ENCODE assay signal across 8 cellular contexts in the genomic region with DNA sequence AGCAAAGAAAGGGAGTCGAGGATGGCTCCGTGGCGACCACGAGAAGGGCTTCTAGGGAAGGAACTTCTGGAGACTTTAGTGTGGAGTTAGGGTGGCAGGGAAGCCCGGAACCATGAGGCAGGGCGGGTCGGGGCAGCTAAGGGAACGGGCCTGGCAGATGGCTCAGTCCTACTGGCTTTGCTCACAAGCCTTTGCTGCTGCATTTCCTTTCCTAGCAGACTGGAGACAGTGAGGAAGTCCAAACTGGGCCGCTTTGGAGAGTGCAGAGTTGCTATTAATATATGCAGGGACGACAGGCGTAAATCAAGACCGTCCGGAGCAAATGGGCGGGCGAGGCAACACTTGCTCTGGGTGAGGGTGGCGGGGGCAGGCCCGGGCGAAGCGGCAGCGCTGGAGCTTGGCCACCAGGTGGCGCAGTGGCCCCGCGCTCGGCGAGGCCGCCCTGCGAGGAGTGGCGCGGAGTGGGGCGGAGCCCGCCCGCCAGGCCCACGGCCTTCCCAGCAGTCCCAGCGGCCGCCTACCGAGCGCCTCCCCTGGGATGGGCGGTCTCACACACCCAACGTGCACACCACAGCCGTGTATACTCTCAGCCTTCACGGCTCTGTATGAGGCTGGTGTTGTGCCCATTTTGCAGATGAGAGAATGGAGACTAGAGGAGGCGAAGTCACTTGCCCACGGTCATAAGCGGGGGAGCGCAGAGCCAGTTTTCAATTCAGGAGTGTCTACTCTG. TPM values are rescaled to one million over a fixed set of nuclear protein-coding genes. Genes with fewer than 3 reads are reported as not detected.
DNase-seq lines count a peak whose midpoint lies in the region; ATAC-seq and TF ChIP-seq lines count a peak whose summit lies in the region.

No MANE protein-coding gene starts in this region.

- intact Hi-C loops in CD4-positive, alpha-beta T cell (cut with DNase I, micrococcal nuclease): loop anchor here (1.0 to 10.0 kb wide), 11 partner anchors 8 to 1956 kb away; a partner anchor contains a TSS
- intact Hi-C loops in activated CD8-positive, alpha-beta T cell treated with anti-CD3 and anti-CD28 coated beads for 36 hours (cut with micrococcal nuclease): loop anchor here (1.0 kb wide), 1 partner anchor 144 kb away; no protein-coding TSS in a partner anchor

- DNase-seq in CD4-positive, alpha-beta T cell: peak; percentile 87 to 95 (median 93)
- DNase-seq in GM19240 (ENCODE audit: insufficient read length, low spot score): peak; percentile 80
- peak; percentile 94 for DNase-seq in NCI-H774 (lab: John Stamatoyannopoulos, UW)
- DNase-seq in activated CD8-positive, alpha-beta T cell treated with anti-CD3 and anti-CD28 coated beads for 36 hours: peak; percentile 94
- DNase-seq in ecto neural progenitor cell (ENCODE audit: low spot score): peak; percentile 95
- peak; percentile 92 for DNase-seq in medulla oblongata (ENCODE audit: extremely low spot score)
- DNase-seq in stimulated activated CD8-positive, alpha-beta memory T cell treated with anti-CD3 and anti-CD28 coated beads, Interleukin-12 subunit alpha, Interleukin-12 subunit beta, amount 100 ng/mL, for 1 hour (ENCODE audit: low read depth): peak; percentile 86

- H3K27me3 ChIP-seq in CD4-positive, alpha-beta T cell (ENCODE audit: control insufficient read depth, insufficient read depth, low read length): no peaks in the 10 kb centered on the region

- H3K27ac ChIP-seq in CD4-positive, alpha-beta T cell (ENCODE audit: low read depth, low read length): peak overlapping the region; percentile 78

- no peaks in the 10 kb centered on the region for H3K9me3 ChIP-seq in CD4-positive, alpha-beta T cell (ENCODE audit: control insufficient read depth, low read length)

- no peaks in the 10 kb centered on the region for H3K36me3 Mint-ChIP-seq in CD4-positive, alpha-beta T cell (ENCODE audit: low read depth)
- no peaks in the 10 kb centered on the region for H3K36me3 Mint-ChIP-seq in activated CD8-positive, alpha-beta T cell treated with anti-CD3 and anti-CD28 coated beads for 36 hours (ENCODE audit: low read depth)

- H3K27me3 Mint-ChIP-seq in CD4-positive, alpha-beta T cell: no peaks in the 10 kb centered on the region
- no peaks in the 10 kb centered on the region for H3K27me3 Mint-ChIP-seq in activated CD8-positive, alpha-beta T cell treated with anti-CD3 and anti-CD28 coated beads for 36 hours

- peak; percentile 95 for ATAC-seq in CD4-positive, alpha-beta T cell (ENCODE audit: poor library complexity)
- ATAC-seq in HG03442 (IDR thresholded peaks at IDR 0.05; ENCODE audit: unreplicated experiment): peak; percentile 83
- ATAC-seq in activated CD8-positive, alpha-beta T cell treated with anti-CD3 and anti-CD28 coated beads for 36 hours: peak; percentile 95

- peak; percentile 75 for TF ChIP-seq CTCF in CD4-positive, alpha-beta T cell (IDR thresholded peaks at IDR 0.05)
- peak; percentile 76 for TF ChIP-seq CTCF in activated CD8-positive, alpha-beta T cell treated with anti-CD3 and anti-CD28 coated beads for 36 hours (IDR thresholded peaks at IDR 0.05)

- H3K9me3 Mint-ChIP-seq in CD4-positive, alpha-beta T cell: no peaks in the 10 kb centered on the region
- H3K9me3 Mint-ChIP-seq in activated CD8-positive, alpha-beta T cell treated with anti-CD3 and anti-CD28 coated beads for 36 hours: no peaks in the 10 kb centered on the region

- H3K4me1 Mint-ChIP-seq in CD4-positive, alpha-beta T cell (ENCODE audit: low read depth): peaks cover 20% of the 10 kb centered on the region
- H3K4me1 Mint-ChIP-seq in activated CD8-positive, alpha-beta T cell treated with anti-CD3 and anti-CD28 coated beads for 36 hours (ENCODE audit: low read depth): peaks cover 17% of the 10 kb centered on the region

- peak overlapping the region; percentile 95 for H3K4me3 Mint-ChIP-seq in CD4-positive, alpha-beta T cell
- peak overlapping the region; percentile 85 for H3K4me3 Mint-ChIP-seq in activated CD8-positive, alpha-beta T cell treated with anti-CD3 and anti-CD28 coated beads for 36 hours

- H3K27ac Mint-ChIP-seq in CD4-positive, alpha-beta T cell: peak overlapping the region; percentile 93
- H3K27ac Mint-ChIP-seq in activated CD8-positive, alpha-beta T cell treated with anti-CD3 and anti-CD28 coated beads for 36 hours: peak overlapping the region; percentile 90

- POLR2A ChIA-PET in CD4-positive, alpha-beta T cell (lab: Charles Lee): interaction anchor here (0.6 to 3.3 kb wide), 9 partner anchors 10 to 144 kb away, joined by 3 to 50 read pairs (median 5); a partner anchor contains a TSS
- POLR2A ChIA-PET in activated CD8-positive, alpha-beta T cell treated with anti-CD3 and anti-CD28 coated beads for 36 hours (lab: Charles Lee): interaction anchor here (0.6 to 2.1 kb wide), 2 partner anchors 132 to 144 kb away, joined by 3 to 17 read pairs; no protein-coding TSS in a partner anchor

- CTCF ChIA-PET in CD4-positive, alpha-beta T cell (lab: Charles Lee): interaction anchor here (0.6 to 5.1 kb wide), 15 partner anchors 11 to 679 kb away, joined by 3 to 122 read pairs (median 4); no protein-coding TSS in a partner anchor
- CTCF ChIA-PET in activated CD8-positive, alpha-beta T cell treated with anti-CD3 and anti-CD28 coated beads for 36 hours (lab: Charles Lee): interaction anchor here (0.6 to 16.4 kb wide), 9 partner anchors 9 to 1220 kb away, joined by 3 to 456 read pairs (median 3); a partner anchor contains a TSS

RNA-seq across cellular contexts. Expression of a gene that starts 24.4 kb away (rescaled TPM):
- under 1 TPM in 1 of 2 experiments, not detected in 1; 0.11 TPM for total RNA-seq in CD4-positive, alpha-beta T cell
- total RNA-seq in activated CD8-positive, alpha-beta T cell treated with anti-CD3 and anti-CD28 coated beads for 36 hours: not detected

Comparison
In these comparisons a context has a peak if more than half of its experiments do, and no peak if none do; other contexts are left out.
1. Peak in every context shown above with its lines: DNase-seq, ATAC-seq and H3K27ac ChIP-seq.